8 cellular contexts compared by ENCODE assay signal in the genomic region with DNA sequence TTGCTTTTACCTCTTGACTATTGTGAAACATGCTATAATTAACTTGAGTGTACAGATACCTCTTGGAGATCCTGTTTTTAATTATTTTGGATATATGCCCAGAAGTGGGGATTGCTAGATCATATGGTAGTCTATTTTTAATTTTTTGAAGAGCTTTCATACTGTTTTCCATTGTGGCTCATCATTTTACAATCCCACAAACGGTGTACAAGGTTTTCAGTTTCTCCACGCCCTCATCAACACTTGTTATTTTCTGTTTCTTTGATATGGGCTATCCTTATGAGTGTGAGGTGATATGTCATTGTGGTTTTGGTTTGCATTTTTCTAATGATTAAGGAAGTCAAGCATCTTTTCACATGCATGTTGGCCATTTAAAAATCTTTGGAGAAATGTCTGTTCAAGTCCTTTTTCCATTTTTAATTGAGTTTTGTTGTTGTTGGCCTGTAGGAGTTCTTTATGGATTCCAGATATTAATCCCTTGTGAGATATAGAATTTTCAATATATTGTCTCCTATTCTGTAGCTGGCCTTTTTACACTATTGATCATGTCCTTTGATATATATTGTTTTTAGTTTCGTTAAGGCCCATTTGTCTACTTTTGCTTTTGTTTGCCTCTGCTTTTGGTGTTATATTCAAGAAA. TPM values are rescaled to one million over a fixed set of nuclear protein-coding genes. Genes with fewer than 3 reads are reported as not detected.
DNase-seq lines count a peak whose midpoint lies in the region; ATAC-seq and TF ChIP-seq lines count a peak whose summit lies in the region.

No MANE protein-coding gene starts in this region.

- intact Hi-C loops in transverse colon (cut with DNase I; ENCODE audit: low total_unique reads), result no loop called here

- H3K9me3 ChIP-seq in transverse colon, result no peaks in the 10 kb centered on the region

- ATAC-seq in GM18520 (IDR thresholded peaks at IDR 0.05; ENCODE audit: unreplicated experiment), result peak; percentile 72

- TF ChIP-seq POLR2A in transverse colon (IDR thresholded peaks at IDR 0.05), result no peak

- peaks cover 5% of the 10 kb centered on the region; the same call in 1 of the 2 replicates for H3K9me3 Mint-ChIP-seq in HFFc6

- peaks cover 0 to 8% (median 3%) of the 10 kb centered on the region in 4 donors for H3K36me3 ChIP-seq in transverse colon

- no peak for TF ChIP-seq EP300 in transverse colon (IDR thresholded peaks at IDR 0.05; ENCODE audit: low read depth)

- TF ChIP-seq CTCF in HFFc6 (IDR thresholded peaks at IDR 0.05) (no peak), transverse colon (IDR thresholded peaks at IDR 0.05) (no peak)

- no peaks in the 10 kb centered on the region; the same call in 1 of the 2 replicates for H3K27me3 Mint-ChIP-seq in HFFc6 (ENCODE audit: insufficient read depth)

- H3K4me1 Mint-ChIP-seq in HFFc6 (ENCODE audit: low read depth), result peaks cover 17% of the 10 kb centered on the region

- in situ Hi-C loops in transverse colon (cut with MboI; ENCODE audit: low pct_ligation_motif_present in 1 of 4, low pct_unique_long_range_greater_than_20kb in 1 of 4, low sequenced_read_pairs in 3 of 4), result no loop called here

- H3K36me3 Mint-ChIP-seq in HFFc6 (ENCODE audit: low read depth), result peaks cover 20% of the 10 kb centered on the region

- no peaks in the 10 kb centered on the region for H3K27me3 ChIP-seq in transverse colon

- DNase-seq in HFFc6 (peak; percentile 4), NCI-H2029 treated with DMSO at 0.1 percent for 48 hours (lab: John Stamatoyannopoulos, UW) (peak; percentile 94), cerebellum (ENCODE audit: low spot score) (peak; percentile 52), transverse colon (no peak), hippocampal formation (lab: John Stamatoyannopoulos, UW) (no peak), NK-92 (lab: John Stamatoyannopoulos, UW; ENCODE audit: unreplicated experiment) (no peak), iPS-NIHi11 (ENCODE audit: low spot score) (no peak)

- no peak overlapping the region for H3K4me3 Mint-ChIP-seq in HFFc6

- no peak overlapping the region for H3K27ac Mint-ChIP-seq in HFFc6

- 58 to 67% methylated on average over 3 of the region's 3 CpGs for WGBS in transverse colon (ENCODE audit: low coverage in 1 of 2), 2 donors

- peaks cover 0 to 4% (median 0%) of the 10 kb centered on the region in 4 donors for H3K4me1 ChIP-seq in transverse colon

- no peak overlapping the region for H3K4me3 ChIP-seq in transverse colon

- no peak overlapping the region for H3K27ac ChIP-seq in transverse colon

RNA-seq across cellular contexts. Expression of gene AGK, which starts 7.5 kb away (rescaled TPM):
- total RNA-seq in HFFc6 (2021; fragmentation: NEBNext Ultra II Directional; extraction: Animal tissue kit (Norgen Biotek cat#: 25700)), result 10 to 100 TPM; 14.7 to 18.0 (median 16.1) TPM
- 51.6 TPM for total RNA-seq in cerebellum
- 10 to 100 TPM in 3 of 4 donors, 1 to 10 TPM in 1; 5.4 to 22.8 (median 19.1) TPM for total RNA-seq in transverse colon

Comparison
In these comparisons a context has a peak if more than half of its experiments do, and no peak if none do; other contexts are left out.
1. DNase-seq: peak in HFFc6 (single experiment), NCI-H2029 treated with DMSO at 0.1 percent for 48 hours (single experiment) and cerebellum (single experiment); none in transverse colon (single experiment), hippocampal formation (0 of 2), NK-92 (single experiment) and iPS-NIHi11 (single experiment).